Comparison of ENCODE assay signal across 9 cellular contexts in the genomic region with DNA sequence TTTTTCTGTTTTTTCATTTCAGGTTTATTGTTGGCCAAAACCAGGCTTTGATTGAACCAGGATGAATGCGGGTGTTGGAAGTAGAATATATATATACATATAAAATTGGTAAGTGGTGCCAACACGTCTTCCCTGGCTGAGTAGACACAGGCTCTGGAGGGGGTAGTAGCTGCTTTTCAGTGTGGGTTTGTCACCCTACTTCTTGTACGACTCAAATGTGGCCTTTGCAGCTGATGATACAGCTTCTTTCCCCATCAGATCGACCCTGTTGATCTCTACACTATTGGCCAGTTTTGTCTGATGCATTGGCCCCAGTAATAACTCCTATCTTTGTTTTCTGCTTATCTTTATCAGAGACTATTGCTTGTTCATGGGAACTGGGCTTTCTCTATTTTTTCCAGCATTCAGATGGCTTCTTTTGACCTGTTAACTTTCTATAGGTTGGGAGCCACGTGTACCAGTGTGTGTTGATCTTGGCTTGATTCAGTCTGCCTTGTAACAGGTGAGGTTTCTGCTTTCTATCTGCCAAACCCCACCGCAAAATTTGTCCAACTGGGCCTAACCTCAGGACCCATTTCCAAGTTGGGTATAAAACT. TPM values are rescaled to one million over a fixed set of nuclear protein-coding genes. Genes with fewer than 3 reads are reported as not detected.
A peak's percentile ranks its signal among the peaks of the same experiment; 100 is the strongest.
DNase-seq lines count a peak whose midpoint lies in the region; ATAC-seq and TF ChIP-seq lines count a peak whose summit lies in the region.
"Had no signal": no experiment of that assay in that cellular context is flagged by ENCODE, and none has a peak within 500 bp of the region (broad histone marks: within the 10 kb centered on the region; RNA-seq: fewer than 3 reads in every experiment).

No MANE protein-coding gene starts in this region.

- TF ChIP-seq POLR2A in vagina (IDR thresholded peaks at IDR 0.05), result no peak

- peaks cover 9 to 60% of the 10 kb centered on the region in 2 donors for H3K36me3 ChIP-seq in vagina

- peak; percentile 29 for DNase-seq in stimulated activated CD4-positive, alpha-beta T cell treated with anti-CD3 and anti-CD28 coated beads, Interleukin-4, amount 100 ng/mL, for 24 hours
- no peak for DNase-seq in stimulated activated CD4-positive, alpha-beta T cell treated with anti-CD3 and anti-CD28 coated beads, Interleukin-4, amount 100 ng/mL, for 1 hour
- peak in 1 of 2 donors; percentile 26 for DNase-seq in activated naive CD4-positive, alpha-beta T cell treated with anti-CD3 and anti-CD28 coated beads, Interleukin-2, amount 50 U/mL, for 72 hours (ENCODE audit: low spot score in 2 of 2)
- DNase-seq in kidney tubule cell (ENCODE audit: low spot score), result peak; percentile 14
- no peak for DNase-seq in vagina (ENCODE audit: extremely low spot score in 2 of 2)
- DNase-seq in medulla oblongata (ENCODE audit: extremely low spot score), result no peak
- DNase-seq in NCI-H146 treated with DMSO at 0.1 percent for 48 hours (lab: John Stamatoyannopoulos, UW; ENCODE audit: unreplicated experiment), result no peak
- DNase-seq: NCI-H1092 had no signal

- peaks cover 93 to 97% of the 10 kb centered on the region in 2 donors for H3K36me3 Mint-ChIP-seq in activated naive CD4-positive, alpha-beta T cell treated with anti-CD3 and anti-CD28 coated beads, Interleukin-2, amount 50 U/mL, for 72 hours

- H3K9me3 Mint-ChIP-seq in activated naive CD4-positive, alpha-beta T cell treated with anti-CD3 and anti-CD28 coated beads, Interleukin-2, amount 50 U/mL, for 72 hours, result peaks cover 0 to 9% of the 10 kb centered on the region in 2 donors

- ATAC-seq in activated naive CD4-positive, alpha-beta T cell treated with anti-CD3 and anti-CD28 coated beads, Interleukin-2, amount 50 U/mL, for 72 hours, result no peak
- ATAC-seq in GM18870 (IDR thresholded peaks at IDR 0.05; ENCODE audit: unreplicated experiment), result no peak

- peaks cover 1% of the 10 kb centered on the region for H3K9me3 ChIP-seq in vagina

- H3K27me3 ChIP-seq in vagina, result no peaks in the 10 kb centered on the region

- intact Hi-C loops in vagina (cut with DNase I), result no loop called here

- H3K27ac Mint-ChIP-seq in activated naive CD4-positive, alpha-beta T cell treated with anti-CD3 and anti-CD28 coated beads, Interleukin-2, amount 50 U/mL, for 72 hours, result peak overlapping the region; percentile 98 to 100

- TF ChIP-seq CTCF in vagina (IDR thresholded peaks at IDR 0.05), result no peak

- no peak overlapping the region for H3K27ac ChIP-seq in vagina

- H3K4me1 ChIP-seq in vagina, result peaks cover 67% of the 10 kb centered on the region

- peak overlapping the region; percentile 86 to 95 for H3K4me3 ChIP-seq in vagina

RNA-seq across cellular contexts. Expression of gene ZNFX1, which starts 2.7 kb away (rescaled TPM):
- 10 to 100 TPM; 31.2 to 36.6 TPM for total RNA-seq in activated naive CD4-positive, alpha-beta T cell treated with anti-CD3 and anti-CD28 coated beads, Interleukin-2, amount 50 U/mL, for 72 hours
- total RNA-seq in vagina, result 27.5 TPM

Comparison
In these comparisons a context has a peak if more than half of its experiments do, and no peak if none do; other contexts are left out.
1. DNase-seq: peak in stimulated activated CD4-positive, alpha-beta T cell treated with anti-CD3 and anti-CD28 coated beads, Interleukin-4, amount 100 ng/mL, for 24 hours (single experiment) and kidney tubule cell (single experiment); none in stimulated activated CD4-positive, alpha-beta T cell treated with anti-CD3 and anti-CD28 coated beads, Interleukin-4, amount 100 ng/mL, for 1 hour (single experiment), vagina (0 of 2), medulla oblongata (single experiment) and NCI-H146 treated with DMSO at 0.1 percent for 48 hours (single experiment).